ENCODE assay signal across 8 cellular contexts in genomic region chr11:14892577-14892976, GRCh38. TPM values are rescaled to one million over a fixed set of nuclear protein-coding genes. Genes with fewer than 3 reads are reported as not detected.
A peak's percentile ranks its signal among the peaks of the same experiment; 100 is the strongest.
DNase-seq lines count a peak whose midpoint lies in the region; ATAC-seq and TF ChIP-seq lines count a peak whose summit lies in the region.

No MANE protein-coding gene starts in this region.

- peaks cover 15% of the 10 kb centered on the region for H3K4me1 ChIP-seq in OCI-LY3 (ENCODE audit: low read length)
- no peaks in the 10 kb centered on the region for H3K4me1 ChIP-seq in endodermal cell (ENCODE audit: control insufficient read depth, insufficient read depth, low read length)
- peaks cover 21 to 25% of the 10 kb centered on the region in 2 experiments for H3K4me1 ChIP-seq in neutrophil (ENCODE audit: control insufficient read depth in 1 of 2, insufficient read depth in 1 of 2, low read depth in 1 of 2, low read length in 1 of 2)

- peaks cover 30% of the 10 kb centered on the region for H3K4me1 Mint-ChIP-seq in CD4-positive, alpha-beta T cell (ENCODE audit: low read depth)
- peaks cover 5% of the 10 kb centered on the region for H3K4me1 Mint-ChIP-seq in endodermal cell

- no peaks in the 10 kb centered on the region for H3K27me3 ChIP-seq in CD4-positive, alpha-beta T cell (ENCODE audit: control insufficient read depth, insufficient read depth, low read length)
- no peaks in the 10 kb centered on the region for H3K27me3 ChIP-seq in OCI-LY3 (ENCODE audit: low read depth, low read length)
- peaks cover 6% of the 10 kb centered on the region for H3K27me3 ChIP-seq in endodermal cell (ENCODE audit: control insufficient read depth, insufficient read depth, low read length, poor library complexity, severe bottlenecking)
- no peaks in the 10 kb centered on the region for H3K27me3 ChIP-seq in neutrophil

- H3K9me3 Mint-ChIP-seq in CD4-positive, alpha-beta T cell, result no peaks in the 10 kb centered on the region
- H3K9me3 Mint-ChIP-seq in endodermal cell, result peaks cover 14% of the 10 kb centered on the region

- peak overlapping the region; percentile 83 for H3K4me2 ChIP-seq in OCI-LY3 (ENCODE audit: low read length)

- H3K4me3 ChIP-seq in OCI-LY3 (ENCODE audit: low read length) (peak overlapping the region; percentile 82), endodermal cell (ENCODE audit: low read length) (peak overlapping the region; percentile 87), neutrophil (ENCODE audit: low read depth in 1 of 2, low read length in 1 of 2) (peak overlapping the region; percentile 77 to 78)

- peaks cover 4% of the 10 kb centered on the region; the same call in 1 of the 2 replicates for H3K79me2 ChIP-seq in OCI-LY3 (ENCODE audit: low read length)

- peak overlapping the region; percentile 94 for H3K27ac Mint-ChIP-seq in CD4-positive, alpha-beta T cell
- no peak overlapping the region for H3K27ac Mint-ChIP-seq in endodermal cell

- CTCF ChIA-PET in CD4-positive, alpha-beta T cell (lab: Charles Lee), result interaction anchor here (0.5 to 5.6 kb wide), 6 partner anchors 14 to 248 kb away, joined by 3 to 73 read pairs (median 6); partner anchors contain the start of gene PDE3B
- CTCF ChIA-PET in HEK293T (lab: Yijun Ruan, JAX), result interaction anchor here (1.9 kb wide), 1 partner anchor 15 kb away, joined by 10 read pairs; no protein-coding TSS in a partner anchor

- no peaks in the 10 kb centered on the region for H4K20me1 ChIP-seq in OCI-LY3 (ENCODE audit: insufficient read depth, low read length)

- ATAC-seq in CD4-positive, alpha-beta T cell (ENCODE audit: poor library complexity), result no peak
- no peak for ATAC-seq in HG03045 (IDR thresholded peaks at IDR 0.05; ENCODE audit: unreplicated experiment)
- no peak for ATAC-seq in HG03139 (IDR thresholded peaks at IDR 0.05; ENCODE audit: unreplicated experiment)

- POLR2A ChIA-PET in CD4-positive, alpha-beta T cell (lab: Charles Lee), result interaction anchor here (1.1 to 3.0 kb wide), 13 partner anchors 8 to 392 kb away, joined by 3 to 53 read pairs (median 9); partner anchors contain the start of genes COPB1 and PSMA1
- POLR2A ChIA-PET in HEK293T (lab: Yijun Ruan, JAX), result interaction anchor here (0.6 to 2.1 kb wide), 13 partner anchors 8 to 392 kb away, joined by 3 to 16 read pairs (median 5); partner anchors contain the start of genes CALCB, COPB1, PDE3B and PSMA1

- TF ChIP-seq CTCF in CD4-positive, alpha-beta T cell (IDR thresholded peaks at IDR 0.05), result no peak
- TF ChIP-seq CTCF in OCI-LY3 (IDR thresholded peaks at IDR 0.05; ENCODE audit: low read depth, low read length), result no peak
- TF ChIP-seq CTCF in endodermal cell (conservative IDR thresholded peaks at IDR 0.05), result no peak
- TF ChIP-seq CTCF in neutrophil (IDR thresholded peaks at IDR 0.05), result no peak

- H3K9ac ChIP-seq in OCI-LY3 (ENCODE audit: low read length) (peak overlapping the region; percentile 48; the same call in 1 of the 2 replicates), endodermal cell (ENCODE audit: extremely low read depth, low read length, poor library complexity, severe bottlenecking) (no peak overlapping the region)

- H3K9me3 ChIP-seq in CD4-positive, alpha-beta T cell (ENCODE audit: control insufficient read depth, low read length), result no peaks in the 10 kb centered on the region
- H3K9me3 ChIP-seq in OCI-LY3 (ENCODE audit: insufficient read depth, low read length) (no peaks in the 10 kb centered on the region), endodermal cell (ENCODE audit: control insufficient read depth, low read length) (peaks cover 13% of the 10 kb centered on the region), neutrophil (no peaks in the 10 kb centered on the region)

- WGBS in endodermal cell (ENCODE audit: insufficient coverage in 1 of 2, insufficient read length in 1 of 2), 2 experiments, result 90 to 100% methylated on average over 2 of the region's 2 CpGs

- H3K4me3 Mint-ChIP-seq in CD4-positive, alpha-beta T cell, result peak overlapping the region; percentile 91
- H3K4me3 Mint-ChIP-seq in endodermal cell, result peak overlapping the region; percentile 79

- DNase-seq in CD4-positive, alpha-beta T cell, result no peak
- DNase-seq in endodermal cell (no peak), NK-92 (lab: John Stamatoyannopoulos, UW; ENCODE audit: unreplicated experiment) (no peak), HEK293T (ENCODE audit: extremely low spot score) (no peak)

- peak overlapping the region; percentile 72; the same call in 1 of the 2 replicates for H2AFZ ChIP-seq in OCI-LY3 (ENCODE audit: low read depth, low read length)

- H3K36me3 ChIP-seq in OCI-LY3 (replicated peaks; ENCODE audit: low read depth, low read length) (no peaks in the 10 kb centered on the region), endodermal cell (ENCODE audit: control insufficient read depth, insufficient read depth, low read length) (no peaks in the 10 kb centered on the region), neutrophil (no peaks in the 10 kb centered on the region)

- H3K27me3 Mint-ChIP-seq in CD4-positive, alpha-beta T cell, result no peaks in the 10 kb centered on the region
- peaks cover 42% of the 10 kb centered on the region for H3K27me3 Mint-ChIP-seq in endodermal cell (ENCODE audit: insufficient read depth)

- peaks cover 8% of the 10 kb centered on the region for H3K36me3 Mint-ChIP-seq in CD4-positive, alpha-beta T cell (ENCODE audit: low read depth)
- H3K36me3 Mint-ChIP-seq in endodermal cell (ENCODE audit: low read depth), result peaks cover 4% of the 10 kb centered on the region

- intact Hi-C loops in CD4-positive, alpha-beta T cell (cut with DNase I, micrococcal nuclease), result loop anchor here (2.0 to 10.0 kb wide), 8 partner anchors 125 to 1428 kb away; partner anchors contain the start of genes BTBD10 (in 1 of the 2), PSMA1 (in 1 of the 2) and RRAS2 (in 1 of the 2)

- H3K27ac ChIP-seq in CD4-positive, alpha-beta T cell (ENCODE audit: low read depth, low read length), result peak overlapping the region; percentile 88
- H3K27ac ChIP-seq in OCI-LY3 (ENCODE audit: low read length) (no peak overlapping the region), endodermal cell (ENCODE audit: low read depth, low read length) (no peak overlapping the region), neutrophil (peak overlapping the region; percentile 83)

TF ChIP-seq in HEK293T, 16 proteins besides CTCF, POLR2A, EP300 and RAD21:
- no peak for TF ChIP-seq BHLHE40 (IDR thresholded peaks at IDR 0.05; ENCODE audit: borderline replicate concordance)
- TF ChIP-seq FOXM1 (IDR thresholded peaks at IDR 0.05; ENCODE audit: borderline replicate concordance), result no peak

RNA-seq across cellular contexts. Expression of gene CYP2R1, which starts 0.5 kb away (rescaled TPM):
- total RNA-seq in CD4-positive, alpha-beta T cell, result 10 to 100 TPM; 14.2 to 15.8 TPM
- total RNA-seq in endodermal cell, result 10 to 100 TPM; 10.4 to 12.4 TPM
- polyA plus RNA-seq in endodermal cell (2013, experiment 1 of 2), result 19.4 TPM
- polyA plus RNA-seq in endodermal cell (2013, experiment 2 of 2), result 19.8 TPM

Comparison
In these comparisons a context has a peak if more than half of its experiments do, and no peak if none do; other contexts are left out.
1. H3K27ac ChIP-seq: peak in CD4-positive, alpha-beta T cell (single experiment) and neutrophil (single experiment); none in OCI-LY3 (single experiment) and endodermal cell (single experiment).
2. Peak in every context shown above with its lines, with median percentiles within 50 percentile points of each other: H3K4me3 ChIP-seq.